10 cellular contexts compared by ENCODE assay signal in genomic region chr10:31940839-31941653, GRCh38. TPM values are rescaled to one million over a fixed set of nuclear protein-coding genes. Genes with fewer than 3 reads are reported as not detected.
DNase-seq lines count a peak whose midpoint lies in the region; ATAC-seq lines count a peak whose summit lies in the region.
"Had no signal": no experiment of that assay in that cellular context is flagged by ENCODE, and none has a peak within 500 bp of the region (broad histone marks: within the 10 kb centered on the region; RNA-seq: fewer than 3 reads in every experiment).

No MANE protein-coding gene starts in this region.

- DNase-seq in HS-27A (ENCODE audit: low read depth): peak; percentile 75
- DNase-seq in amniotic epithelial cell (ENCODE audit: low read depth): peak; percentile 96
- DNase-seq in left lobe of liver (ENCODE audit: low spot score): no peak
- no peak for DNase-seq in activated effector memory CD4-positive, alpha-beta T cell treated with Interleukin-2 at 50 U/mL for 16 hours
- no peak for DNase-seq in activated CD4-positive, alpha-beta T cell treated with anti-CD3 and anti-CD28 coated beads, Interleukin-2, amount 10 ng/mL, durations not matched to agents 7 days and 5 days
- DNase-seq in NCI-H1092 treated with DMSO at 0.1 percent for 48 hours (lab: John Stamatoyannopoulos, UW): no peak
- DNase-seq in G401 (ENCODE audit: low spot score): no peak

- ATAC-seq in left lobe of liver: peak; percentile 61

- H3K27ac ChIP-seq in ACC112 (ENCODE audit: low read depth, low read length): peak overlapping the region; percentile 97
- H3K27ac ChIP-seq: dorsolateral prefrontal cortex had no signal

- no peaks in the 10 kb centered on the region for H3K36me3 Mint-ChIP-seq in activated CD4-positive, alpha-beta T cell treated with anti-CD3 and anti-CD28 coated beads, Interleukin-2, amount 10 ng/mL, durations not matched to agents 7 days and 5 days (ENCODE audit: low read depth)

- no peaks in the 10 kb centered on the region for H3K79me2 ChIP-seq in ACC112 (ENCODE audit: control insufficient read depth, insufficient read depth, low read length, unreplicated experiment)

- no peak overlapping the region for H2AFZ ChIP-seq in ACC112 (ENCODE audit: low read length, unreplicated experiment)

- no peaks in the 10 kb centered on the region for H3K27me3 Mint-ChIP-seq in activated CD4-positive, alpha-beta T cell treated with anti-CD3 and anti-CD28 coated beads, Interleukin-2, amount 10 ng/mL, durations not matched to agents 7 days and 5 days

- H3K9me3 Mint-ChIP-seq in activated CD4-positive, alpha-beta T cell treated with anti-CD3 and anti-CD28 coated beads, Interleukin-2, amount 10 ng/mL, durations not matched to agents 7 days and 5 days: no peaks in the 10 kb centered on the region

- H3K4me1 Mint-ChIP-seq in activated CD4-positive, alpha-beta T cell treated with anti-CD3 and anti-CD28 coated beads, Interleukin-2, amount 10 ng/mL, durations not matched to agents 7 days and 5 days: peaks cover 19% of the 10 kb centered on the region

- peak overlapping the region; percentile 36; the same call in 1 of the 2 replicates for H3K4me3 ChIP-seq in ACC112 (ENCODE audit: low read depth, low read length)
- H3K4me3 ChIP-seq: dorsolateral prefrontal cortex, skin epidermis had no signal

- peaks cover 56% of the 10 kb centered on the region for H3K4me1 ChIP-seq in ACC112 (ENCODE audit: control insufficient read depth, insufficient read depth, low read length, unreplicated experiment)

- no peaks in the 10 kb centered on the region for H3K36me3 ChIP-seq in ACC112 (ENCODE audit: insufficient read depth, low read length)

- H3K27me3 ChIP-seq in ACC112 (ENCODE audit: insufficient read depth, low read length): no peaks in the 10 kb centered on the region
- H3K27me3 ChIP-seq: dorsolateral prefrontal cortex had no signal

- CTCF ChIA-PET in activated CD4-positive, alpha-beta T cell treated with anti-CD3 and anti-CD28 coated beads, Interleukin-2, amount 10 ng/mL, durations not matched to agents 7 days and 5 days (lab: Charles Lee): no interaction called here

- POLR2A ChIA-PET in activated CD4-positive, alpha-beta T cell treated with anti-CD3 and anti-CD28 coated beads, Interleukin-2, amount 10 ng/mL, durations not matched to agents 7 days and 5 days (lab: Charles Lee): no interaction called here

- no peak overlapping the region for H3K27ac Mint-ChIP-seq in activated CD4-positive, alpha-beta T cell treated with anti-CD3 and anti-CD28 coated beads, Interleukin-2, amount 10 ng/mL, durations not matched to agents 7 days and 5 days

- no peak overlapping the region for H3K4me3 Mint-ChIP-seq in activated CD4-positive, alpha-beta T cell treated with anti-CD3 and anti-CD28 coated beads, Interleukin-2, amount 10 ng/mL, durations not matched to agents 7 days and 5 days

- in situ Hi-C loops in G401 (cut with HindIII; ENCODE audit: low sequenced_read_pairs): no loop called here

RNA-seq across cellular contexts. Expression of gene ARHGAP12, which starts 12.4 kb away (rescaled TPM):
- total RNA-seq in left lobe of liver: 11.3 TPM
- total RNA-seq in activated CD4-positive, alpha-beta T cell treated with anti-CD3 and anti-CD28 coated beads, Interleukin-2, amount 10 ng/mL, durations not matched to agents 7 days and 5 days: 10 to 100 TPM; 15.1 to 15.4 TPM
- 21.6 and 40.5 TPM in 2 replicates for total RNA-seq in G401 (2014; rRNA removed; shearing (Covaris generic))

Comparison
In these comparisons a context has a peak if more than half of its experiments do, and no peak if none do; other contexts are left out.
1. DNase-seq: peak in HS-27A (single experiment) and amniotic epithelial cell (single experiment); none in left lobe of liver (single experiment), activated effector memory CD4-positive, alpha-beta T cell treated with Interleukin-2 at 50 U/mL for 16 hours (single experiment), activated CD4-positive, alpha-beta T cell treated with anti-CD3 and anti-CD28 coated beads, Interleukin-2, amount 10 ng/mL, durations not matched to agents 7 days and 5 days (single experiment), NCI-H1092 treated with DMSO at 0.1 percent for 48 hours (single experiment) and G401 (single experiment).